In the genomic region with DNA sequence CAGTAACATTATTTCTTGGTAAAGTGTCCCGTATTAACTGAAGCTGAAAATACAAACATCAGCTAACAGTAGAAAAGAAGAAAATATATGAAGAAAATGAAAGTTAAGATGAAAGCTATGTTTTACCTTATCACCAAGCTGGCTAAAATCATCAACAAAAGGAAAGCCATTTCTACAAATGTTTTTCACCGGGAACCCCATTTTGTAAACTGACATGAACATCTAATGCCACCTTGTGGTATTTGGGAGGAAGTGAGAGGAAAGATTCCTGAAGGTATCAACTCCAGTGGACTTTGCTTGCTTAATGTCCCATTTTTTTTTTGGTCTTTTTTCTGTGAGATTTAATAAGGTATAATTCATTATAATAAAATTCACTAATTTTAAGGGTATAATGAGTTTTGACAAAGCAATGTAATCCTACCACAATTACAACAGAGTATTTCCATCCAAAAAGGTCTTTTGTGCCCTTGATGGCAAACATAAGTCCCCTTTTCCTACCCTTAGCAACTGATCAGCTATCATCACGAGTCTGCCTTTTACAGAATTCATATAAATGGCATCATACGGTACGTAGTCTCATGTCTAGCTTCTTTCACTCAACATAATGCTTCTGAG, we compare ENCODE assay signal across 1 cellular context.
TF ChIP-seq lines count a peak whose summit lies in the region.

No MANE protein-coding gene starts in this region.

TF ChIP-seq in GM12878, 131 proteins besides CTCF, POLR2A, EP300 and RAD21:
- TF ChIP-seq LARP7 (IDR thresholded peaks at IDR 0.05) (no peak), CHD4 (IDR thresholded peaks at IDR 0.05) (no peak), CREM (IDR thresholded peaks at IDR 0.05; ENCODE audit: low read depth) (no peak), RUNX3 (IDR thresholded peaks at IDR 0.05; ENCODE audit: low read length) (peak; percentile 15; the same call in 1 of the 2 replicates), SMC3 (IDR thresholded peaks at IDR 0.05; ENCODE audit: borderline replicate concordance, low read length) (peak; percentile 78; the same call in 1 of the 2 replicates), ZBED1 (IDR thresholded peaks at IDR 0.05; ENCODE audit: borderline replicate concordance) (no peak), CHD1 (IDR thresholded peaks at IDR 0.05; ENCODE audit: low read depth, low read length) (no peak), SIN3A (IDR thresholded peaks at IDR 0.05; ENCODE audit: low read depth, low read length) (no peak), RELA (IDR thresholded peaks at IDR 0.05; ENCODE audit: borderline replicate concordance, partially characterized antibody) (no peak), ZNF24 (IDR thresholded peaks at IDR 0.05) (no peak), MYC (IDR thresholded peaks at IDR 0.05; ENCODE audit: insufficient read depth, insufficient read length, insufficient replicate concordance, low read length, severe bottlenecking) (no peak), MXI1 (IDR thresholded peaks at IDR 0.05; ENCODE audit: low read depth, low read length) (no peak), PML (IDR thresholded peaks at IDR 0.05; ENCODE audit: low read length) (no peak), CBX5 (IDR thresholded peaks at IDR 0.05; ENCODE audit: low read depth) (no peak), NFIC (IDR thresholded peaks at IDR 0.05; ENCODE audit: low read depth, low read length) (no peak), GATAD2B (conservative IDR thresholded peaks at IDR 0.05; ENCODE audit: low read depth) (no peak), DPF2 (IDR thresholded peaks at IDR 0.05) (no peak), POLR2AphosphoS5 (IDR thresholded peaks at IDR 0.05; ENCODE audit: low read length) (no peak), YY1 (IDR thresholded peaks at IDR 0.05; ENCODE audit: low read depth, low read length) (peak; percentile 46; the same call in 1 of the 2 replicates), POLR2AphosphoS2 (IDR thresholded peaks at IDR 0.05; ENCODE audit: low read depth, low read length) (no peak), ZSCAN29 (IDR thresholded peaks at IDR 0.05) (no peak)
- TF ChIP-seq, protein P1, sequence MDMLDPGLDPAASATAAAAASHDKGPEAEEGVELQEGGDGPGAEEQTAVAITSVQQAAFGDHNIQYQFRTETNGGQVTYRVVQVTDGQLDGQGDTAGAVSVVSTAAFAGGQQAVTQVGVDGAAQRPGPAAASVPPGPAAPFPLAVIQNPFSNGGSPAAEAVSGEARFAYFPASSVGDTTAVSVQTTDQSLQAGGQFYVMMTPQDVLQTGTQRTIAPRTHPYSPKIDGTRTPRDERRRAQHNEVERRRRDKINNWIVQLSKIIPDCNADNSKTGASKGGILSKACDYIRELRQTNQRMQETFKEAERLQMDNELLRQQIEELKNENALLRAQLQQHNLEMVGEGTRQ (IDR thresholded peaks at IDR 0.05; ENCODE audit: borderline replicate concordance, low read depth, low read length), result no peak
- TF ChIP-seq, protein P2, sequence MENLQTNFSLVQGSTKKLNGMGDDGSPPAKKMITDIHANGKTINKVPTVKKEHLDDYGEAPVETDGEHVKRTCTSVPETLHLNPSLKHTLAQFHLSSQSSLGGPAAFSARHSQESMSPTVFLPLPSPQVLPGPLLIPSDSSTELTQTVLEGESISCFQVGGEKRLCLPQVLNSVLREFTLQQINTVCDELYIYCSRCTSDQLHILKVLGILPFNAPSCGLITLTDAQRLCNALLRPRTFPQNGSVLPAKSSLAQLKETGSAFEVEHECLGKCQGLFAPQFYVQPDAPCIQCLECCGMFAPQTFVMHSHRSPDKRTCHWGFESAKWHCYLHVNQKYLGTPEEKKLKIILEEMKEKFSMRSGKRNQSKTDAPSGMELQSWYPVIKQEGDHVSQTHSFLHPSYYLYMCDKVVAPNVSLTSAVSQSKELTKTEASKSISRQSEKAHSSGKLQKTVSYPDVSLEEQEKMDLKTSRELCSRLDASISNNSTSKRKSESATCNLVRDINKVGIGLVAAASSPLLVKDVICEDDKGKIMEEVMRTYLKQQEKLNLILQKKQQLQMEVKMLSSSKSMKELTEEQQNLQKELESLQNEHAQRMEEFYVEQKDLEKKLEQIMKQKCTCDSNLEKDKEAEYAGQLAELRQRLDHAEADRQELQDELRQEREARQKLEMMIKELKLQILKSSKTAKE (IDR thresholded peaks at IDR 0.05; ENCODE audit: low read depth, poor library complexity, severe bottlenecking), result no peak
- TF ChIP-seq, protein P3, sequence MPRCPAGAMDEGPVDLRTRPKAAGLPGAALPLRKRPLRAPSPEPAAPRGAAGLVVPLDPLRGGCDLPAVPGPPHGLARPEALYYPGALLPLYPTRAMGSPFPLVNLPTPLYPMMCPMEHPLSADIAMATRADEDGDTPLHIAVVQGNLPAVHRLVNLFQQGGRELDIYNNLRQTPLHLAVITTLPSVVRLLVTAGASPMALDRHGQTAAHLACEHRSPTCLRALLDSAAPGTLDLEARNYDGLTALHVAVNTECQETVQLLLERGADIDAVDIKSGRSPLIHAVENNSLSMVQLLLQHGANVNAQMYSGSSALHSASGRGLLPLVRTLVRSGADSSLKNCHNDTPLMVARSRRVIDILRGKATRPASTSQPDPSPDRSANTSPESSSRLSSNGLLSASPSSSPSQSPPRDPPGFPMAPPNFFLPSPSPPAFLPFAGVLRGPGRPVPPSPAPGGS (IDR thresholded peaks at IDR 0.05; ENCODE audit: borderline replicate concordance, insufficient read depth, low read depth, low read length, poor library complexity, severe bottlenecking), result no peak
- TF ChIP-seq, protein P4, sequence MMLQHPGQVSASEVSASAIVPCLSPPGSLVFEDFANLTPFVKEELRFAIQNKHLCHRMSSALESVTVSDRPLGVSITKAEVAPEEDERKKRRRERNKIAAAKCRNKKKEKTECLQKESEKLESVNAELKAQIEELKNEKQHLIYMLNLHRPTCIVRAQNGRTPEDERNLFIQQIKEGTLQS (IDR thresholded peaks at IDR 0.05; ENCODE audit: borderline replicate concordance, extremely low read depth, low read depth, low read length), result no peak
- TF ChIP-seq, protein P5, sequence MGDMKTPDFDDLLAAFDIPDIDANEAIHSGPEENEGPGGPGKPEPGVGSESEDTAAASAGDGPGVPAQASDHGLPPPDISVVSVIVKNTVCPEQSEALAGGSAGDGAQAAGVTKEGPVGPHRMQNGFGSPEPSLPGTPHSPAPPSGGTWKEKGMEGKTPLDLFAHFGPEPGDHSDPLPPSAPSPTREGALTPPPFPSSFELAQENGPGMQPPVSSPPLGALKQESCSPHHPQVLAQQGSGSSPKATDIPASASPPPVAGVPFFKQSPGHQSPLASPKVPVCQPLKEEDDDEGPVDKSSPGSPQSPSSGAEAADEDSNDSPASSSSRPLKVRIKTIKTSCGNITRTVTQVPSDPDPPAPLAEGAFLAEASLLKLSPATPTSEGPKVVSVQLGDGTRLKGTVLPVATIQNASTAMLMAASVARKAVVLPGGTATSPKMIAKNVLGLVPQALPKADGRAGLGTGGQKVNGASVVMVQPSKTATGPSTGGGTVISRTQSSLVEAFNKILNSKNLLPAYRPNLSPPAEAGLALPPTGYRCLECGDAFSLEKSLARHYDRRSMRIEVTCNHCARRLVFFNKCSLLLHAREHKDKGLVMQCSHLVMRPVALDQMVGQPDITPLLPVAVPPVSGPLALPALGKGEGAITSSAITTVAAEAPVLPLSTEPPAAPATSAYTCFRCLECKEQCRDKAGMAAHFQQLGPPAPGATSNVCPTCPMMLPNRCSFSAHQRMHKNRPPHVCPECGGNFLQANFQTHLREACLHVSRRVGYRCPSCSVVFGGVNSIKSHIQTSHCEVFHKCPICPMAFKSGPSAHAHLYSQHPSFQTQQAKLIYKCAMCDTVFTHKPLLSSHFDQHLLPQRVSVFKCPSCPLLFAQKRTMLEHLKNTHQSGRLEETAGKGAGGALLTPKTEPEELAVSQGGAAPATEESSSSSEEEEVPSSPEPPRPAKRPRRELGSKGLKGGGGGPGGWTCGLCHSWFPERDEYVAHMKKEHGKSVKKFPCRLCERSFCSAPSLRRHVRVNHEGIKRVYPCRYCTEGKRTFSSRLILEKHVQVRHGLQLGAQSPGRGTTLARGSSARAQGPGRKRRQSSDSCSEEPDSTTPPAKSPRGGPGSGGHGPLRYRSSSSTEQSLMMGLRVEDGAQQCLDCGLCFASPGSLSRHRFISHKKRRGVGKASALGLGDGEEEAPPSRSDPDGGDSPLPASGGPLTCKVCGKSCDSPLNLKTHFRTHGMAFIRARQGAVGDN (IDR thresholded peaks at IDR 0.05), result no peak
